In genomic region chr22:50260434-50260800, GRCh38 we compare ENCODE assay signal across 1 cellular context.
TF ChIP-seq lines count a peak whose summit lies in the region.

No MANE protein-coding gene starts in this region.

TF ChIP-seq in HEK293, 187 proteins besides CTCF, POLR2A, EP300 and RAD21 (continued from another document):
- TF ChIP-seq, protein P1, sequence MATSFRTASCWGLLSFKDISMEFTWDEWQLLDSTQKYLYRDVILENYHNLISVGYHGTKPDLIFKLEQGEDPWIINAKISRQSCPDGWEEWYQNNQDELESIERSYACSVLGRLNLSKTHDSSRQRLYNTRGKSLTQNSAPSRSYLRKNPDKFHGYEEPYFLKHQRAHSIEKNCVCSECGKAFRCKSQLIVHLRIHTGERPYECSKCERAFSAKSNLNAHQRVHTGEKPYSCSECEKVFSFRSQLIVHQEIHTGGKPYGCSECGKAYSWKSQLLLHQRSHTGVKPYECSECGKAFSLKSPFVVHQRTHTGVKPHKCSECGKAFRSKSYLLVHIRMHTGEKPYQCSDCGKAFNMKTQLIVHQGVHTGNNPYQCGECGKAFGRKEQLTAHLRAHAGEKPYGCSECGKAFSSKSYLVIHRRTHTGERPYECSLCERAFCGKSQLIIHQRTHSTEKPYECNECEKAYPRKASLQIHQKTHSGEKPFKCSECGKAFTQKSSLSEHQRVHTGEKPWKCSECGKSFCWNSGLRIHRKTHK (tag by site-specific recombination; IDR thresholded peaks at IDR 0.05): no peak
- TF ChIP-seq ZNF2 (tag by site-specific recombination; IDR thresholded peaks at IDR 0.05): no peak
- peak; percentile 84 for TF ChIP-seq ZNF600 (tag by site-specific recombination; IDR thresholded peaks at IDR 0.05)
- no peak for TF ChIP-seq ZNF354C (tag by site-specific recombination; IDR thresholded peaks at IDR 0.05; ENCODE audit: borderline replicate concordance, low read depth)
- no peak for TF ChIP-seq ZNF24 (tag by site-specific recombination; IDR thresholded peaks at IDR 0.05)
